ENCODE assay signal across 30 cellular contexts in genomic region chr9:107973451-107973850, GRCh38.
"Had no signal": no experiment of that assay in that cellular context is flagged by ENCODE, and none has a peak within 500 bp of the region (broad histone marks: within the 10 kb centered on the region; RNA-seq: fewer than 3 reads in every experiment).

No MANE protein-coding gene starts in this region.

- H3K27me3 Mint-ChIP-seq: activated CD8-positive, alpha-beta T cell treated with anti-CD3 and anti-CD28 coated beads for 36 hours; activated naive CD8-positive, alpha-beta T cell; activated T-helper 17 cell treated with anti-CD3 and anti-CD28 coated beads, Interleukin-2, amount 50 U/mL, for 72 hours had no signal

- ATAC-seq: activated CD4-positive, CD25-positive, alpha-beta regulatory T cell treated with anti-CD3 and anti-CD28 coated beads, Interleukin-2, amount 50 U/mL, for 24 hours; activated CD8-positive, alpha-beta T cell treated with anti-CD3 and anti-CD28 coated beads for 36 hours; activated T-cell treated with anti-CD3 and anti-CD28 coated beads, Interleukin-2, amount 50 U/mL, for 4 hours; activated T-helper 17 cell treated with anti-CD3 and anti-CD28 coated beads, Interleukin-2, amount 50 U/mL, for 72 hours had no signal

- H3K27ac ChIP-seq: brain microvascular endothelial cell, colonic mucosa, dorsolateral prefrontal cortex, WERI-Rb-1 had no signal

- H3K27me3 ChIP-seq: brain microvascular endothelial cell, colonic mucosa had no signal

- FAIRE-seq: astrocyte, frontal cortex had no signal

- H3K27ac Mint-ChIP-seq: activated B cell treated with CpG ODN at 0.5 μM for 24 hours; activated CD8-positive, alpha-beta T cell treated with anti-CD3 and anti-CD28 coated beads for 36 hours; activated naive CD8-positive, alpha-beta T cell; activated T-helper 17 cell treated with anti-CD3 and anti-CD28 coated beads, Interleukin-2, amount 50 U/mL, for 72 hours; T-helper 1 cell treated with Interleukin-12 subunit alpha and Interleukin-12 subunit beta and Interleukin-4 antibody, amounts not matched to agents 30 μg/mL and 1 μg/mL, for 36 hours; T-helper 2 cell treated with Interferon-gamma antibody and Interleukin-4, amounts not matched to agents 5 μg/mL and 100 μg/mL, for 36 hours had no signal

- H3K9me3 ChIP-seq: colonic mucosa had no signal

- H3K4me3 Mint-ChIP-seq: activated B cell treated with CpG ODN at 0.5 μM for 24 hours; activated CD8-positive, alpha-beta T cell treated with anti-CD3 and anti-CD28 coated beads for 36 hours; activated naive CD8-positive, alpha-beta T cell; activated T-cell treated with anti-CD3 and anti-CD28 coated beads, Interleukin-2, amount 50 U/mL, for 4 hours; activated T-helper 17 cell treated with anti-CD3 and anti-CD28 coated beads, Interleukin-2, amount 50 U/mL, for 72 hours; T-helper 1 cell treated with Interleukin-12 subunit alpha and Interleukin-12 subunit beta and Interleukin-4 antibody, amounts not matched to agents 30 μg/mL and 1 μg/mL, for 36 hours; T-helper 2 cell treated with Interferon-gamma antibody and Interleukin-4, amounts not matched to agents 5 μg/mL and 100 μg/mL, for 36 hours had no signal

- H3K4me1 Mint-ChIP-seq: activated B cell treated with CpG ODN at 0.5 μM for 24 hours; activated T-helper 17 cell treated with anti-CD3 and anti-CD28 coated beads, Interleukin-2, amount 50 U/mL, for 72 hours had no signal

- H3K9me3 Mint-ChIP-seq: activated B cell treated with CpG ODN at 0.5 μM for 24 hours; activated CD8-positive, alpha-beta T cell treated with anti-CD3 and anti-CD28 coated beads for 36 hours; T-helper 2 cell treated with Interferon-gamma antibody and Interleukin-4, amounts not matched to agents 5 μg/mL and 100 μg/mL, for 36 hours had no signal

- H3K36me3 Mint-ChIP-seq: activated naive CD8-positive, alpha-beta T cell had no signal

- H3K4me3 ChIP-seq: colonic mucosa, dorsolateral prefrontal cortex had no signal

- H3K36me3 ChIP-seq: brain microvascular endothelial cell, colonic mucosa, WERI-Rb-1 had no signal

- DNase-seq: activated B cell treated with CpG ODN at 0.5 μM for 24 hours; activated CD4-positive, alpha-beta T cell treated with anti-CD3 and anti-CD28 coated beads for 48 hours; activated CD4-positive, alpha-beta T cell treated with anti-CD3 and anti-CD28 coated beads, Interleukin-2, amount 50 U/mL, for 1 hour; activated CD4-positive, alpha-beta T cell treated with anti-CD3 and anti-CD28 coated beads, Interleukin-2, amount 50 U/mL, for 48 hours; activated CD8-positive, alpha-beta memory T cell treated with anti-CD3 and anti-CD28 coated beads for 24 hours; activated CD8-positive, alpha-beta T cell treated with anti-CD3 and anti-CD28 coated beads for 36 hours; activated effector memory CD4-positive, alpha-beta T cell treated with Interleukin-2 at 50 U/mL for 16 hours; activated gamma-delta T cell treated with Interleukin-2 at 50 U/mL for 16 hours; activated naive CD4-positive, alpha-beta T cell treated with anti-CD3 and anti-CD28 coated beads, Interleukin-2, amount 50 U/mL, for 16 hours; activated naive CD4-positive, alpha-beta T cell treated with Interleukin-2 at 50 U/mL for 16 hours; activated T-cell treated with anti-CD3 and anti-CD28 coated beads, Interleukin-2, amount 50 U/mL, for 4 hours; amniotic stem cell; anterior cingulate cortex; brain microvascular endothelial cell; caudate nucleus; colonic mucosa; dorsolateral prefrontal cortex; effector memory CD4-positive, alpha-beta T cell; foreskin fibroblast; head of caudate nucleus; hippocampal formation; T1000; WERI-Rb-1 had no signal
